In the genomic region with DNA sequence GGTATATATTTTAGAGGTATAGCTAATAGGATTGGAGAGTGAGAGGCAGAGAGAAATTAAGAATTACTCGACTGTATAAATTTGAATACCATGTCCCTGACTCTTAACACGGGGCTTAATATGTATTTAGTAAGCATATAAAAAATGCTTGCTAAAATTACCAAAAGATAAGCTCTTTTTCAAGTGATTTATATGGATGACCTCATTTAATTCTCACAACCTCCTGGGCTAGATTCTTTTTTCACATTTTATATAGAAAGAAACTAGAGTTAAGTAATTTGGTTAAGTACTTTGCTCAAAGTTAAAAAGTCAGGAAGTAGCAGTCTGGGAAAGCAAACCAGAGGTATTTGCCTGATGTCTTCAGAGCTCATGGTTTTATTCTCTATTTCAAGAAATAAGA, we compare ENCODE assay signal across 28 cellular contexts.
"Had no signal": no experiment of that assay in that cellular context is flagged by ENCODE, and none has a peak within 500 bp of the region (broad histone marks: within the 10 kb centered on the region; RNA-seq: fewer than 3 reads in every experiment).

No MANE protein-coding gene starts in this region.

- H3K27ac ChIP-seq: colonic mucosa, coronary artery, dorsolateral prefrontal cortex, epithelial cell of prostate, esophagus muscularis mucosa, esophagus squamous epithelium, foreskin keratinocyte, gastrocnemius medialis, gastroesophageal sphincter, heart left ventricle, heart right ventricle had no signal

- H3K4me3 ChIP-seq: colonic mucosa, coronary artery, dorsolateral prefrontal cortex, esophagus muscularis mucosa, esophagus squamous epithelium, gastrocnemius medialis, gastroesophageal sphincter, heart left ventricle, heart right ventricle had no signal

- H3K9me3 ChIP-seq: colonic mucosa, esophagus muscularis mucosa, esophagus squamous epithelium, gastrocnemius medialis, gastroesophageal sphincter, heart left ventricle, heart right ventricle had no signal

- H3K27me3 ChIP-seq: colonic mucosa, foreskin keratinocyte, gastrocnemius medialis, gastroesophageal sphincter, heart left ventricle, heart right ventricle had no signal

- DNase-seq: colonic mucosa; cortex of kidney; dermis blood vessel endothelial cell; dorsolateral prefrontal cortex; effector CD4-positive, alpha-beta T cell; effector CD8-positive, alpha-beta T cell; effector memory CD4-positive, alpha-beta T cell; effector memory CD8-positive, alpha-beta T cell; endodermal cell; erythroblast; esophagus squamous epithelium; foreskin fibroblast; foreskin keratinocyte; foreskin melanocyte; gastrocnemius medialis; glutamatergic neuron; head of caudate nucleus; heart left ventricle; heart right ventricle had no signal

- H3K36me3 ChIP-seq: colonic mucosa, esophagus muscularis mucosa, esophagus squamous epithelium, gastrocnemius medialis, gastroesophageal sphincter, heart left ventricle, heart right ventricle had no signal

- FAIRE-seq: colon, endometrium, endothelial cell of umbilical vein, frontal cortex had no signal

- H3K4me1 ChIP-seq: colonic mucosa, esophagus muscularis mucosa, esophagus squamous epithelium, foreskin keratinocyte, gastrocnemius medialis, gastroesophageal sphincter, heart left ventricle, heart right ventricle had no signal

- ATAC-seq: effector memory CD8-positive, alpha-beta T cell; esophagus mucosa; foreskin keratinocyte; gastrocnemius medialis; gastroesophageal sphincter; heart left ventricle; heart right ventricle had no signal
